ENCODE assay signal across 1 cellular context in genomic region chr5:179559280-179560252, GRCh38.
TF ChIP-seq lines count a peak whose summit lies in the region.

No MANE protein-coding gene starts in this region.

TF ChIP-seq in HepG2, 621 proteins besides CTCF, POLR2A, EP300 and RAD21 (continued from another document):
- TF ChIP-seq GPN1 (CRISPR knock-in tag; IDR thresholded peaks at IDR 0.05; ENCODE audit: borderline replicate concordance) (no peak), POLR2G (IDR thresholded peaks at IDR 0.05; ENCODE audit: low read depth, low read length) (peak; percentile 78), MTA3 (CRISPR knock-in tag; IDR thresholded peaks at IDR 0.05) (no peak), ZFP91 (CRISPR knock-in tag; IDR thresholded peaks at IDR 0.05; ENCODE audit: borderline replicate concordance) (peak; percentile 28; the same call in 1 of the 2 replicates), BCL6 (CRISPR knock-in tag; IDR thresholded peaks at IDR 0.05) (no peak), SIN3A (IDR thresholded peaks at IDR 0.05; ENCODE audit: borderline replicate concordance, low read depth, low read length) (no peak), ZNF547 (CRISPR knock-in tag; IDR thresholded peaks at IDR 0.05) (no peak), ZNF709 (CRISPR knock-in tag; IDR thresholded peaks at IDR 0.05) (0 out of 2 replicates have a peak, but pooled peaks have one; percentile 76)
- TF ChIP-seq, protein P1, sequence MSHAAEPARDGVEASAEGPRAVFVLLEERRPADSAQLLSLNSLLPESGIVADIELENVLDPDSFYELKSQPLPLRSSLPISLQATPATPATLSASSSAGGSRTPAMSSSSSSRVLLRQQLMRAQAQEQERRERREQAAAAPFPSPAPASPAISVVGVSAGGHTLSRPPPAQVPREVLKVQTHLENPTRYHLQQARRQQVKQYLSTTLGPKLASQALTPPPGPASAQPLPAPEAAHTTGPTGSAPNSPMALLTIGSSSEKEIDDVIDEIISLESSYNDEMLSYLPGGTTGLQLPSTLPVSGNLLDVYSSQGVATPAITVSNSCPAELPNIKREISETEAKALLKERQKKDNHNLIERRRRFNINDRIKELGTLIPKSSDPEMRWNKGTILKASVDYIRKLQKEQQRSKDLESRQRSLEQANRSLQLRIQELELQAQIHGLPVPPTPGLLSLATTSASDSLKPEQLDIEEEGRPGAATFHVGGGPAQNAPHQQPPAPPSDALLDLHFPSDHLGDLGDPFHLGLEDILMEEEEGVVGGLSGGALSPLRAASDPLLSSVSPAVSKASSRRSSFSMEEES (CRISPR knock-in tag; IDR thresholded peaks at IDR 0.05): no peak
